In genomic region chr22:19854778-19855503, GRCh38 we compare ENCODE assay signal across 8 cellular contexts. TPM values are rescaled to one million over a fixed set of nuclear protein-coding genes. Genes with fewer than 3 reads are reported as not detected.
DNase-seq lines count a peak whose midpoint lies in the region; ATAC-seq and TF ChIP-seq lines count a peak whose summit lies in the region.

GNB1L (minus strand) TSS chr22:19854874; CDS start chr22:19821355, 33,519 bp downstream.
RTL10 (minus strand) TSS chr22:19854874; CDS start chr22:19852261, 2,613 bp downstream.

- peaks cover 12% of the 10 kb centered on the region for H3K4me1 ChIP-seq in HAP-1

- in situ Hi-C loops in HAP-1 (cut with MboI; ENCODE audit: low sequenced_read_pairs) = loop anchor here (25.0 kb wide), 1 partner anchor 418 kb away; the partner anchor contains the start of genes C22orf39, HIRA and MRPL40

- peak within 1 kb of the TSS; percentile 95 to 96 for H3K27ac Mint-ChIP-seq in stimulated activated naive CD8-positive, alpha-beta T cell treated with anti-CD3 and anti-CD28 coated beads, Interleukin-15, amount 100 ng/mL, for 72 hours

- H3K27me3 ChIP-seq in HAP-1 (ENCODE audit: low read depth) = no peaks in the 10 kb centered on the region
- H3K27me3 ChIP-seq in MG63 = no peaks in the 10 kb centered on the region
- H3K27me3 ChIP-seq in neural cell (ENCODE audit: insufficient read depth, low read depth, low read length) = no peaks in the 10 kb centered on the region

- peak; percentile 92 for ATAC-seq in stimulated activated naive CD8-positive, alpha-beta T cell treated with anti-CD3 and anti-CD28 coated beads, Interleukin-15, amount 100 ng/mL, for 72 hours

- H3K27ac ChIP-seq in neural cell (ENCODE audit: low read length) = peak within 1 kb of the TSS; percentile 86

- no peaks in the 10 kb centered on the region for H3K9me3 Mint-ChIP-seq in stimulated activated naive CD8-positive, alpha-beta T cell treated with anti-CD3 and anti-CD28 coated beads, Interleukin-15, amount 100 ng/mL, for 72 hours

- H3K9me2 ChIP-seq in neural cell (ENCODE audit: insufficient read depth, low read length) = no peaks in the 10 kb centered on the region

- TF ChIP-seq EP300 in neural cell (conservative IDR thresholded peaks at IDR 0.05; ENCODE audit: poor library complexity, severe bottlenecking) = peak; percentile 33

- H3K36me3 ChIP-seq in HAP-1 (replicated peaks) (peaks cover 29% of the 10 kb centered on the region), MG63 (peaks cover 47% of the 10 kb centered on the region), neural cell (ENCODE audit: insufficient read depth, low read length) (no peaks in the 10 kb centered on the region)

- H3K4me3 Mint-ChIP-seq in stimulated activated naive CD8-positive, alpha-beta T cell treated with anti-CD3 and anti-CD28 coated beads, Interleukin-15, amount 100 ng/mL, for 72 hours = peak within 1 kb of the TSS; percentile 98 to 99

- H3K27me3 Mint-ChIP-seq in stimulated activated naive CD8-positive, alpha-beta T cell treated with anti-CD3 and anti-CD28 coated beads, Interleukin-15, amount 100 ng/mL, for 72 hours = no peaks in the 10 kb centered on the region

- H3K9ac ChIP-seq in neural cell (ENCODE audit: low read length) = peak within 1 kb of the TSS; percentile 94

- peaks cover 32% of the 10 kb centered on the region for H3K79me2 ChIP-seq in neural cell (replicated peaks; ENCODE audit: insufficient read depth, low read length)

- H3K9me3 ChIP-seq in HAP-1 (no peaks in the 10 kb centered on the region), MG63 (no peaks in the 10 kb centered on the region), neural cell (ENCODE audit: low read length) (no peaks in the 10 kb centered on the region)

- no peak for TF ChIP-seq RAD21 in neural cell (conservative IDR thresholded peaks at IDR 0.05)

- H3F3A ChIP-seq in neural cell (ENCODE audit: insufficient read depth, low read length, poor library complexity, severe bottlenecking) = no peaks in the 10 kb centered on the region

- peak; percentile 88 for DNase-seq in GF-D8 (lab: John Stamatoyannopoulos, UW)
- peak; percentile 95 to 97 for DNase-seq in HAP-1 (ENCODE audit: low spot score in 2 of 2)
- peak; percentile 96 for DNase-seq in MG63
- DNase-seq in SHP77 (lab: John Stamatoyannopoulos, UW) = peak; percentile 87 to 94
- DNase-seq in activated effector memory CD4-positive, alpha-beta T cell treated with anti-CD3 and anti-CD28 coated beads, Interleukin-2, amount 50 U/mL, for 16 hours = peak; percentile 99
- peak; percentile 92 for DNase-seq in fibroblast of the conjunctiva (ENCODE audit: low read depth)
- peak; percentile 93 to 95 for DNase-seq in stimulated activated naive CD8-positive, alpha-beta T cell treated with anti-CD3 and anti-CD28 coated beads, Interleukin-15, amount 100 ng/mL, for 72 hours

- H3K4me3 ChIP-seq in HAP-1 (peak within 1 kb of the TSS; percentile 83), MG63 (peak within 1 kb of the TSS; percentile 83), neural cell (ENCODE audit: low read length) (peak within 1 kb of the TSS; percentile 99)

- peak within 1 kb of the TSS; percentile 86 for H3K4me2 ChIP-seq in neural cell (ENCODE audit: low read length)

- peaks cover 68% of the 10 kb centered on the region for H3K4me1 Mint-ChIP-seq in stimulated activated naive CD8-positive, alpha-beta T cell treated with anti-CD3 and anti-CD28 coated beads, Interleukin-15, amount 100 ng/mL, for 72 hours

- TF ChIP-seq CTCF in neural cell (IDR thresholded peaks at IDR 0.05; ENCODE audit: poor library complexity, severe bottlenecking) = peak; percentile 58

- H4K20me1 ChIP-seq in neural cell (ENCODE audit: insufficient read depth) = no peaks in the 10 kb centered on the region

- H2AFZ ChIP-seq in neural cell (ENCODE audit: low read depth, low read length) = peak within 1 kb of the TSS; percentile 91

TF ChIP-seq in neural cell, 6 proteins besides CTCF, POLR2A, EP300 and RAD21:
- peak; percentile 90 for TF ChIP-seq MXI1 (conservative IDR thresholded peaks at IDR 0.05; ENCODE audit: poor library complexity, severe bottlenecking)
- peak; percentile 86 for TF ChIP-seq POLR2AphosphoS5 (IDR thresholded peaks at IDR 0.05)
- TF ChIP-seq REST (IDR thresholded peaks at IDR 0.05; ENCODE audit: borderline replicate concordance) = peak; percentile 49
- no peak for TF ChIP-seq EZH2 (IDR thresholded peaks at IDR 0.05; ENCODE audit: borderline replicate concordance, insufficient read depth, low read length, poor library complexity, severe bottlenecking)
- TF ChIP-seq TAF1 (IDR thresholded peaks at IDR 0.05; ENCODE audit: low read depth) = peak; percentile 61
- peak; percentile 27 for TF ChIP-seq SMC3 (conservative IDR thresholded peaks at IDR 0.05; ENCODE audit: poor library complexity)

RNA-seq across cellular contexts. Expression of gene GNB1L, which starts in this region (rescaled TPM):
- 10.3 and 25.2 TPM in 2 replicates for total RNA-seq in MG63 (2014; rRNA removed; shearing (Covaris generic); ENCODE audit: low replicate concordance)
- 16.5 and 16.9 TPM in 2 replicates for polyA plus RNA-seq in neural cell
- 5.7 and 7.8 TPM in 2 replicates for polyA minus RNA-seq in neural cell

RNA-seq across cellular contexts. Expression of gene RTL10, which starts in this region (rescaled TPM):
- 3.7 and 7.2 TPM in 2 replicates for total RNA-seq in MG63 (2014; rRNA removed; shearing (Covaris generic); ENCODE audit: low replicate concordance)
- 9.7 and 11.7 TPM in 2 replicates for polyA plus RNA-seq in neural cell
- polyA minus RNA-seq in neural cell = 15.3 and 19.2 TPM in 2 replicates

Comparison
In these comparisons a context has a peak if more than half of its experiments do, and no peak if none do; other contexts are left out.
1. Peak in every context shown above with its lines: DNase-seq, ATAC-seq, H3K4me3 ChIP-seq and H3K27ac ChIP-seq.